ENCODE assay signal across 19 cellular contexts in the genomic region with DNA sequence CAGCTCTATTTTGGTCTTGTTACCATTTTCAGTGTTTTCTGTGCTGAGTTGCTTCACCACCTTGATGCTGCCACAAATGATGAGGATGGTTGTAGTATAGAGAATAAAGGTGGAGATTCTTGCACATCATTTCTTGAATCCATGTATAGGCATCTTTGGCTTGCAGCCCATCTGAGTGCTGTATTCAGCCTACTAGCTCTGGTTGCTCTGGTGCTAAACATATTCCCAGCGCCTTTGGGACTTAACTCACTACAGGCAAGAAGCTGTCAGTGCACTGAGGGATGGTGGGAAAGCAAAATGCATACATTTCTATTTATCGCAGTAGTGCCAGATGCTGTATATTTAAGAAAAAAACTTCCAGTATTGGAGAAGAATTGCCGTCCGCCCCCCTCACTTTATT.
"Had no signal": no experiment of that assay in that cellular context is flagged by ENCODE, and none has a peak within 500 bp of the region (broad histone marks: within the 10 kb centered on the region; RNA-seq: fewer than 3 reads in every experiment).

No MANE protein-coding gene starts in this region.

- H3K27me3 ChIP-seq: sigmoid colon, stomach, thyroid gland had no signal

- DNase-seq: effector CD4-positive, alpha-beta T cell; endodermal cell; erythroblast; foreskin melanocyte; head of caudate nucleus; hippocampal formation; left colon; mesendoderm; natural killer cell; sigmoid colon; stimulated activated CD4-positive, alpha-beta T cell treated with anti-CD3 and anti-CD28 coated beads, Interleukin-2, amount 100 ng/mL, for 24 hours; stimulated activated CD4-positive, alpha-beta T cell treated with anti-CD3 and anti-CD28 coated beads, Interleukin-4, amount 100 ng/mL, for 4 hours; stimulated activated naive CD4-positive, alpha-beta T cell; stomach; thyroid gland had no signal

- H3K4me3 ChIP-seq: coronary artery, sigmoid colon, skin epidermis, stomach, thyroid gland had no signal

- H3K36me3 Mint-ChIP-seq: natural killer cell, type B pancreatic cell had no signal

- ATAC-seq: left colon, natural killer cell had no signal

- H3K27me3 Mint-ChIP-seq: type B pancreatic cell had no signal

- H3K27ac Mint-ChIP-seq: endodermal cell, natural killer cell, type B pancreatic cell had no signal

- H3K9me3 Mint-ChIP-seq: endodermal cell, natural killer cell, neural crest cell, type B pancreatic cell had no signal

- H3K4me3 Mint-ChIP-seq: endodermal cell, natural killer cell, neural crest cell, type B pancreatic cell had no signal

- H3K9me3 ChIP-seq: sigmoid colon, stomach, thyroid gland had no signal

- H3K36me3 ChIP-seq: sigmoid colon, stomach, thyroid gland had no signal

- H3K27ac ChIP-seq: sigmoid colon, skin epidermis, stomach, thyroid gland had no signal
